1 cellular context compared by ENCODE assay signal in genomic region chr17:17032131-17032692, GRCh38.
TF ChIP-seq lines count a peak whose summit lies in the region.

No MANE protein-coding gene starts in this region.

TF ChIP-seq in HepG2, 621 proteins besides CTCF, POLR2A, EP300 and RAD21 (continued from another document and continues in another):
- TF ChIP-seq UBTF (CRISPR knock-in tag; IDR thresholded peaks at IDR 0.05) (peak; percentile 95), ZNF777 (CRISPR knock-in tag; IDR thresholded peaks at IDR 0.05) (peak; percentile 71; the same call in 1 of the 2 replicates), MAZ (IDR thresholded peaks at IDR 0.05; ENCODE audit: borderline replicate concordance, low read depth, low read length) (no peak), MAZ (CRISPR knock-in tag; IDR thresholded peaks at IDR 0.05; ENCODE audit: low read depth) (0 out of 2 replicates have a peak, but pooled peaks have one; percentile 39), YEATS4 (CRISPR knock-in tag; IDR thresholded peaks at IDR 0.05; ENCODE audit: borderline replicate concordance) (0 out of 2 replicates have a peak, but pooled peaks have one; percentile 36), TCF7L2 (IDR thresholded peaks at IDR 0.05; ENCODE audit: low read depth, low read length) (no peak), TEAD3 (CRISPR knock-in tag; optimal IDR thresholded peaks at IDR 0.05; ENCODE audit: borderline replicate concordance) (peak; percentile 73), HMGXB4 (CRISPR knock-in tag; IDR thresholded peaks at IDR 0.05; ENCODE audit: borderline replicate concordance in 1 of 2, low read depth in 1 of 2) (peak in 1 of 2 experiments; percentile 63; a peak in 2 of 4 replicates), SOX5 (CRISPR knock-in tag; IDR thresholded peaks at IDR 0.05; ENCODE audit: borderline replicate concordance) (peak; percentile 51; the same call in 1 of the 2 replicates), MYPOP (CRISPR knock-in tag; IDR thresholded peaks at IDR 0.05) (peak; percentile 46; the same call in 1 of the 2 replicates), ZNF547 (CRISPR knock-in tag; IDR thresholded peaks at IDR 0.05) (peak; percentile 61; the same call in 1 of the 2 replicates), ZNF468 (CRISPR knock-in tag; IDR thresholded peaks at IDR 0.05) (no peak), SOX6 (IDR thresholded peaks at IDR 0.05) (no peak), SOX6 (CRISPR knock-in tag; IDR thresholded peaks at IDR 0.05) (peak; percentile 32; the same call in 1 of the 2 replicates), MXI1 (IDR thresholded peaks at IDR 0.05; ENCODE audit: borderline replicate concordance, low read depth, low read length) (0 out of 3 replicates have a peak, but pooled peaks have one; percentile 33), SALL2 (CRISPR knock-in tag; IDR thresholded peaks at IDR 0.05) (no peak), ZBTB14 (CRISPR knock-in tag; IDR thresholded peaks at IDR 0.05) (no peak), DZIP1 (CRISPR knock-in tag; IDR thresholded peaks at IDR 0.05) (peak; percentile 68; the same call in 1 of the 2 replicates), RXRA (CRISPR knock-in tag; IDR thresholded peaks at IDR 0.05) (peak; percentile 65; the same call in 1 of the 2 replicates), HOXA5 (CRISPR knock-in tag; IDR thresholded peaks at IDR 0.05) (0 out of 2 replicates have a peak, but pooled peaks have one; percentile 15), STAG1 (CRISPR knock-in tag; IDR thresholded peaks at IDR 0.05) (peak; percentile 38), HDAC2 (CRISPR knock-in tag; IDR thresholded peaks at IDR 0.05) (peak; percentile 37; the same call in 1 of the 2 replicates), SIN3A (IDR thresholded peaks at IDR 0.05; ENCODE audit: borderline replicate concordance, low read depth, low read length) (peak; percentile 32; the same call in 1 of the 2 replicates), FLYWCH1 (CRISPR knock-in tag; IDR thresholded peaks at IDR 0.05) (no peak), ZBTB38 (CRISPR knock-in tag; IDR thresholded peaks at IDR 0.05) (peak; percentile 60; the same call in 1 of the 2 replicates), PHF20 (CRISPR knock-in tag; IDR thresholded peaks at IDR 0.05) (peak; percentile 20; the same call in 1 of the 2 replicates), ZNF607 (CRISPR knock-in tag; IDR thresholded peaks at IDR 0.05; ENCODE audit: borderline replicate concordance) (peak; percentile 50; the same call in 1 of the 2 replicates), ZNF614 (CRISPR knock-in tag; IDR thresholded peaks at IDR 0.05; ENCODE audit: borderline replicate concordance) (peak; percentile 50; the same call in 1 of the 2 replicates), MYC (CRISPR knock-in tag; IDR thresholded peaks at IDR 0.05; ENCODE audit: borderline replicate concordance) (peak; percentile 70; the same call in 1 of the 2 replicates), SMARCE1 (IDR thresholded peaks at IDR 0.05; ENCODE audit: borderline replicate concordance) (no peak), ZNF543 (CRISPR knock-in tag; IDR thresholded peaks at IDR 0.05) (0 out of 2 replicates have a peak, but pooled peaks have one; percentile 33), SALL1 (CRISPR knock-in tag; IDR thresholded peaks at IDR 0.05) (peak; percentile 82; the same call in 1 of the 2 replicates), FOXO1 (CRISPR knock-in tag; IDR thresholded peaks at IDR 0.05) (peak; percentile 48; the same call in 1 of the 2 replicates), ZNF136 (CRISPR knock-in tag; IDR thresholded peaks at IDR 0.05; ENCODE audit: low read depth) (0 out of 2 replicates have a peak, but pooled peaks have one; percentile 56), ATF7 (IDR thresholded peaks at IDR 0.05) (no peak), ATF7 (CRISPR knock-in tag; IDR thresholded peaks at IDR 0.05) (0 out of 2 replicates have a peak, but pooled peaks have one; percentile 24), MATR3 (CRISPR knock-in tag; IDR thresholded peaks at IDR 0.05) (no peak), RBFOX2 (IDR thresholded peaks at IDR 0.05; ENCODE audit: low read depth, low read length) (peak; percentile 71), KAT8 (CRISPR knock-in tag; IDR thresholded peaks at IDR 0.05) (peak; percentile 56; the same call in 1 of the 2 replicates), FOXA3 (CRISPR knock-in tag; IDR thresholded peaks at IDR 0.05) (peak; percentile 24; the same call in 1 of the 2 replicates), MEF2D (CRISPR knock-in tag; IDR thresholded peaks at IDR 0.05) (0 out of 2 replicates have a peak, but pooled peaks have one; percentile 57), KMT2A (CRISPR knock-in tag; IDR thresholded peaks at IDR 0.05) (no peak), ESRRA (CRISPR knock-in tag; IDR thresholded peaks at IDR 0.05; ENCODE audit: low read depth) (no peak), ETV5 (CRISPR knock-in tag; IDR thresholded peaks at IDR 0.05; ENCODE audit: borderline replicate concordance) (peak; percentile 95), ZNF263 (CRISPR knock-in tag; IDR thresholded peaks at IDR 0.05) (0 out of 2 replicates have a peak, but pooled peaks have one; percentile 14), PHF8 (CRISPR knock-in tag; IDR thresholded peaks at IDR 0.05) (peak; percentile 66; the same call in 1 of the 2 replicates), SRSF9 (IDR thresholded peaks at IDR 0.05; ENCODE audit: borderline replicate concordance, insufficient read depth, low read depth, low read length, poor library complexity, severe bottlenecking) (no peak), EEA1 (CRISPR knock-in tag; IDR thresholded peaks at IDR 0.05; ENCODE audit: borderline replicate concordance) (no peak), GABPB1 (CRISPR knock-in tag; IDR thresholded peaks at IDR 0.05) (peak; percentile 82), ZFY (CRISPR knock-in tag; IDR thresholded peaks at IDR 0.05) (peak; percentile 82), ZNF337 (CRISPR knock-in tag; IDR thresholded peaks at IDR 0.05; ENCODE audit: borderline replicate concordance, low read depth) (no peak), ZNF354B (CRISPR knock-in tag; IDR thresholded peaks at IDR 0.05) (no peak), MEIS2 (CRISPR knock-in tag; IDR thresholded peaks at IDR 0.05) (0 out of 2 replicates have a peak, but pooled peaks have one; percentile 23)
- TF ChIP-seq, protein P1, sequence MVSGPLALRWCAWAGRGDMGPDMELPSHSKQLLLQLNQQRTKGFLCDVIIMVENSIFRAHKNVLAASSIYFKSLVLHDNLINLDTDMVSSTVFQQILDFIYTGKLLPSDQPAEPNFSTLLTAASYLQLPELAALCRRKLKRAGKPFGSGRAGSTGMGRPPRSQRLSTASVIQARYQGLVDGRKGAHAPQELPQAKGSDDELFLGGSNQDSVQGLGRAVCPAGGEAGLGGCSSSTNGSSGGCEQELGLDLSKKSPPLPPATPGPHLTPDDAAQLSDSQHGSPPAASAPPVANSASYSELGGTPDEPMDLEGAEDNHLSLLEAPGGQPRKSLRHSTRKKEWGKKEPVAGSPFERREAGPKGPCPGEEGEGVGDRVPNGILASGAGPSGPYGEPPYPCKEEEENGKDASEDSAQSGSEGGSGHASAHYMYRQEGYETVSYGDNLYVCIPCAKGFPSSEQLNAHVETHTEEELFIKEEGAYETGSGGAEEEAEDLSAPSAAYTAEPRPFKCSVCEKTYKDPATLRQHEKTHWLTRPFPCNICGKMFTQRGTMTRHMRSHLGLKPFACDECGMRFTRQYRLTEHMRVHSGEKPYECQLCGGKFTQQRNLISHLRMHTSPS (CRISPR knock-in tag; IDR thresholded peaks at IDR 0.05; ENCODE audit: low read depth) = peak; percentile 77
- TF ChIP-seq, protein P2, sequence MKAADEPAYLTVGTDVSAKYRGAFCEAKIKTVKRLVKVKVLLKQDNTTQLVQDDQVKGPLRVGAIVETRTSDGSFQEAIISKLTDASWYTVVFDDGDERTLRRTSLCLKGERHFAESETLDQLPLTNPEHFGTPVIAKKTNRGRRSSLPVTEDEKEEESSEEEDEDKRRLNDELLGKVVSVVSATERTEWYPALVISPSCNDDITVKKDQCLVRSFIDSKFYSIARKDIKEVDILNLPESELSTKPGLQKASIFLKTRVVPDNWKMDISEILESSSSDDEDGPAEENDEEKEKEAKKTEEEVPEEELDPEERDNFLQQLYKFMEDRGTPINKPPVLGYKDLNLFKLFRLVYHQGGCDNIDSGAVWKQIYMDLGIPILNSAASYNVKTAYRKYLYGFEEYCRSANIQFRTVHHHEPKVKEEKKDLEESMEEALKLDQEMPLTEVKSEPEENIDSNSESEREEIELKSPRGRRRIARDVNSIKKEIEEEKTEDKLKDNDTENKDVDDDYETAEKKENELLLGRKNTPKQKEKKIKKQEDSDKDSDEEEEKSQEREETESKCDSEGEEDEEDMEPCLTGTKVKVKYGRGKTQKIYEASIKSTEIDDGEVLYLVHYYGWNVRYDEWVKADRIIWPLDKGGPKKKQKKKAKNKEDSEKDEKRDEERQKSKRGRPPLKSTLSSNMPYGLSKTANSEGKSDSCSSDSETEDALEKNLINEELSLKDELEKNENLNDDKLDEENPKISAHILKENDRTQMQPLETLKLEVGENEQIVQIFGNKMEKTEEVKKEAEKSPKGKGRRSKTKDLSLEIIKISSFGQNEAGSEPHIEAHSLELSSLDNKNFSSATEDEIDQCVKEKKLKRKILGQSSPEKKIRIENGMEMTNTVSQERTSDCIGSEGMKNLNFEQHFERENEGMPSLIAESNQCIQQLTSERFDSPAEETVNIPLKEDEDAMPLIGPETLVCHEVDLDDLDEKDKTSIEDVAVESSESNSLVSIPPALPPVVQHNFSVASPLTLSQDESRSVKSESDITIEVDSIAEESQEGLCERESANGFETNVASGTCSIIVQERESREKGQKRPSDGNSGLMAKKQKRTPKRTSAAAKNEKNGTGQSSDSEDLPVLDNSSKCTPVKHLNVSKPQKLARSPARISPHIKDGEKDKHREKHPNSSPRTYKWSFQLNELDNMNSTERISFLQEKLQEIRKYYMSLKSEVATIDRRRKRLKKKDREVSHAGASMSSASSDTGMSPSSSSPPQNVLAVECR (CRISPR knock-in tag; IDR thresholded peaks at IDR 0.05; ENCODE audit: borderline replicate concordance) = peak; percentile 36; the same call in 1 of the 2 replicates
- TF ChIP-seq, protein P3, sequence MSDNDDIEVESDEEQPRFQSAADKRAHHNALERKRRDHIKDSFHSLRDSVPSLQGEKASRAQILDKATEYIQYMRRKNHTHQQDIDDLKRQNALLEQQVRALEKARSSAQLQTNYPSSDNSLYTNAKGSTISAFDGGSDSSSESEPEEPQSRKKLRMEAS (IDR thresholded peaks at IDR 0.05) = peak; percentile 66
